1 cellular context compared by ENCODE assay signal in genomic region chr12:45729233-45730115, GRCh38.
TF ChIP-seq lines count a peak whose summit lies in the region.

ARID2 (plus strand) TSS chr12:45729706; CDS start chr12:45729837, 131 bp downstream.

TF ChIP-seq in HEK293, 187 proteins besides CTCF, POLR2A, EP300 and RAD21 (continued from another document):
- TF ChIP-seq ZBTB11 (tag by site-specific recombination; conservative IDR thresholded peaks at IDR 0.05; ENCODE audit: low read depth), result 0 out of 2 replicates have a peak, but pooled peaks have one; percentile 15
- TF ChIP-seq ZBTB8A (tag by site-specific recombination; IDR thresholded peaks at IDR 0.05), result peak; percentile 85
- TF ChIP-seq ZNF623 (tag by site-specific recombination; IDR thresholded peaks at IDR 0.05), result no peak
- no peak for TF ChIP-seq ZNF785 (tag by site-specific recombination; IDR thresholded peaks at IDR 0.05)
- TF ChIP-seq ZEB2 (tag by site-specific recombination; IDR thresholded peaks at IDR 0.05), result peak; percentile 34; the same call in 1 of the 2 replicates
- TF ChIP-seq ZNF777 (tag by site-specific recombination; IDR thresholded peaks at IDR 0.05; ENCODE audit: borderline replicate concordance), result 0 out of 2 replicates have a peak, but pooled peaks have one; percentile 23
- 0 out of 2 replicates have a peak, but pooled peaks have one; percentile 37 for TF ChIP-seq ZFP37 (tag by site-specific recombination; IDR thresholded peaks at IDR 0.05)
- TF ChIP-seq TCF7L2 (IDR thresholded peaks at IDR 0.05; ENCODE audit: borderline replicate concordance, low read depth, low read length), result no peak
- peak; percentile 59 for TF ChIP-seq ZBTB26 (tag by site-specific recombination; optimal IDR thresholded peaks at IDR 0.05)
- TF ChIP-seq ZBTB20 (tag by site-specific recombination; IDR thresholded peaks at IDR 0.05), result peak; percentile 54; the same call in 1 of the 2 replicates
- peak; percentile 24 for TF ChIP-seq PATZ1 (tag by site-specific recombination; IDR thresholded peaks at IDR 0.05)
- TF ChIP-seq ZBTB6 (tag by site-specific recombination; IDR thresholded peaks at IDR 0.05), result 0 out of 2 replicates have a peak, but pooled peaks have one; percentile 6
- TF ChIP-seq ZNF561 (tag by site-specific recombination; IDR thresholded peaks at IDR 0.05; ENCODE audit: borderline replicate concordance), result 0 out of 2 replicates have a peak, but pooled peaks have one; percentile 18
- TF ChIP-seq ZNF600 (tag by site-specific recombination; IDR thresholded peaks at IDR 0.05), result peak; percentile 62
- TF ChIP-seq GLIS2 (tag by site-specific recombination; IDR thresholded peaks at IDR 0.05), result peak; percentile 77; the same call in 1 of the 2 replicates
- TF ChIP-seq SP2 (tag by site-specific recombination; IDR thresholded peaks at IDR 0.05), result peak; percentile 30
- TF ChIP-seq ZSCAN18 (tag by site-specific recombination; IDR thresholded peaks at IDR 0.05), result no peak
- peak; percentile 38; the same call in 1 of the 2 replicates for TF ChIP-seq ZNF366 (tag by site-specific recombination; conservative IDR thresholded peaks at IDR 0.05)
- TF ChIP-seq ZNF239 (tag by site-specific recombination; IDR thresholded peaks at IDR 0.05), result no peak
- no peak for TF ChIP-seq WT1 (tag by site-specific recombination; IDR thresholded peaks at IDR 0.05)
- peak; percentile 27; the same call in 1 of the 2 replicates for TF ChIP-seq ZNF341 (tag by site-specific recombination; IDR thresholded peaks at IDR 0.05; ENCODE audit: low read depth)
